ENCODE assay signal across 8 cellular contexts in genomic region chr18:55420665-55420964, GRCh38.
DNase-seq lines count a peak whose midpoint lies in the region; ATAC-seq and TF ChIP-seq lines count a peak whose summit lies in the region.

No MANE protein-coding gene starts in this region.

- TF ChIP-seq CTCF in gastrocnemius medialis (IDR thresholded peaks at IDR 0.05 in 4 of 5, conservative IDR thresholded peaks at IDR 0.05 in 1 of 5), result no peak

- peak overlapping the region; percentile 56 for H3K27ac ChIP-seq in caudate nucleus (ENCODE audit: low read depth, low read length)
- H3K27ac ChIP-seq in gastrocnemius medialis, result peak overlapping the region; percentile 73 to 92 (median 89)

- in situ Hi-C loops in gastrocnemius medialis (cut with MboI; ENCODE audit: low sequenced_read_pairs in 4 of 4), result loop anchor here in 2 of 4 donors (10.0 to 25.0 kb wide), 4 partner anchors 108 to 367 kb away; partner anchors contain the start of gene TCF4 (in 2 of the 2)

- ATAC-seq in GM18868 (IDR thresholded peaks at IDR 0.05; ENCODE audit: unreplicated experiment) (peak; percentile 82), HG03060 (IDR thresholded peaks at IDR 0.05; ENCODE audit: low read depth, unreplicated experiment) (peak; percentile 61), gastrocnemius medialis (no peak), HG02763 (IDR thresholded peaks at IDR 0.05; ENCODE audit: unreplicated experiment) (no peak)

- TF ChIP-seq POLR2A in gastrocnemius medialis (IDR thresholded peaks at IDR 0.05), result no peak

- no peaks in the 10 kb centered on the region for H3K36me3 ChIP-seq in gastrocnemius medialis

- intact Hi-C loops in gastrocnemius medialis (cut with DNase I; ENCODE audit: low total_unique reads), result loop anchor here (1.0 to 5.0 kb wide), 5 partner anchors 16 to 442 kb away; partner anchors contain the start of gene TCF4

- H3K4me3 ChIP-seq in gastrocnemius medialis, result peak overlapping the region; percentile 50 to 52 (median 52)

- H3K27me3 ChIP-seq in gastrocnemius medialis, result no peaks in the 10 kb centered on the region

- no peak for DNase-seq in caudate nucleus (lab: John Stamatoyannopoulos, UW)
- no peak for DNase-seq in gastrocnemius medialis
- DNase-seq in medulla oblongata (ENCODE audit: extremely low spot score), result no peak
- no peak for DNase-seq in DMS153 treated with DMSO at 0.1 percent for 48 hours (lab: John Stamatoyannopoulos, UW; ENCODE audit: unreplicated experiment)
- no peak for DNase-seq in effector CD4-positive, alpha-beta T cell

- no peaks in the 10 kb centered on the region for H3K9me3 ChIP-seq in gastrocnemius medialis

- peaks cover 43 to 44% of the 10 kb centered on the region in 2 donors for H3K4me1 ChIP-seq in gastrocnemius medialis

Comparison
In these comparisons a context has a peak if more than half of its experiments do, and no peak if none do; other contexts are left out.
1. ATAC-seq: peak in GM18868 (single experiment) and HG03060 (single experiment); none in gastrocnemius medialis (0 of 2) and HG02763 (single experiment).